In genomic region chr16:58843675-58844074, GRCh38 we compare ENCODE assay signal across 8 cellular contexts.
DNase-seq lines count a peak whose midpoint lies in the region; ATAC-seq and TF ChIP-seq lines count a peak whose summit lies in the region.

No MANE protein-coding gene starts in this region.

- peak; percentile 45 for DNase-seq in DMS114 treated with DMSO at 0.1 percent for 48 hours (lab: John Stamatoyannopoulos, UW; ENCODE audit: unreplicated experiment)
- DNase-seq in HFFc6: peak; percentile 46
- DNase-seq in RKO (ENCODE audit: low spot score): peak; percentile 57
- DNase-seq in kidney epithelial cell (ENCODE audit: low read depth): no peak
- DNase-seq in effector memory CD4-positive, alpha-beta T cell: no peak
- no peak for DNase-seq in activated T-cell treated with anti-CD3 and anti-CD28 coated beads, Interleukin-2, amount 50 U/mL, for 4 hours
- DNase-seq in DMS153 treated with DMSO at 0.1 percent for 48 hours (lab: John Stamatoyannopoulos, UW; ENCODE audit: unreplicated experiment): no peak
- DNase-seq in D341Med (ENCODE audit: low spot score): no peak

- peak; percentile 57 for TF ChIP-seq CTCF in HFFc6 (IDR thresholded peaks at IDR 0.05)
- peak; percentile 24 for TF ChIP-seq CTCF in kidney epithelial cell (IDR thresholded peaks at IDR 0.05; ENCODE audit: insufficient read depth, low read length, poor library complexity, severe bottlenecking)

- no peaks in the 10 kb centered on the region for H3K9me3 ChIP-seq in effector memory CD4-positive, alpha-beta T cell (ENCODE audit: control insufficient read depth, low read length)

- H3K9me3 Mint-ChIP-seq in HFFc6: no peaks in the 10 kb centered on the region
- H3K9me3 Mint-ChIP-seq in activated T-cell treated with anti-CD3 and anti-CD28 coated beads, Interleukin-2, amount 50 U/mL, for 4 hours: no peaks in the 10 kb centered on the region

- no peaks in the 10 kb centered on the region for H3K36me3 ChIP-seq in kidney epithelial cell (ENCODE audit: control insufficient read depth, insufficient read depth, low read length)
- no peaks in the 10 kb centered on the region for H3K36me3 ChIP-seq in effector memory CD4-positive, alpha-beta T cell (ENCODE audit: control insufficient read depth, insufficient read depth, low read length)

- no peaks in the 10 kb centered on the region for H3K4me1 ChIP-seq in effector memory CD4-positive, alpha-beta T cell (ENCODE audit: control insufficient read depth, insufficient read depth, low read length, poor library complexity, severe bottlenecking)

- H3K27me3 Mint-ChIP-seq in HFFc6 (ENCODE audit: insufficient read depth): no peaks in the 10 kb centered on the region
- no peaks in the 10 kb centered on the region for H3K27me3 Mint-ChIP-seq in activated T-cell treated with anti-CD3 and anti-CD28 coated beads, Interleukin-2, amount 50 U/mL, for 4 hours (ENCODE audit: low read depth)

- H3K4me1 Mint-ChIP-seq in HFFc6 (ENCODE audit: low read depth): peaks cover 10% of the 10 kb centered on the region; the same call in 1 of the 2 replicates
- H3K4me1 Mint-ChIP-seq in activated T-cell treated with anti-CD3 and anti-CD28 coated beads, Interleukin-2, amount 50 U/mL, for 4 hours (ENCODE audit: low read depth): no peaks in the 10 kb centered on the region

- H3K27me3 ChIP-seq in kidney epithelial cell (ENCODE audit: control insufficient read depth, insufficient read depth, low read length): no peaks in the 10 kb centered on the region
- no peaks in the 10 kb centered on the region for H3K27me3 ChIP-seq in effector memory CD4-positive, alpha-beta T cell (replicated peaks; ENCODE audit: control insufficient read depth, insufficient read depth, low read length, poor library complexity, severe bottlenecking)

- no peak overlapping the region for H3K27ac ChIP-seq in effector memory CD4-positive, alpha-beta T cell (ENCODE audit: insufficient read depth, low read length, poor library complexity, severe bottlenecking)

- H3K4me3 ChIP-seq in kidney epithelial cell (ENCODE audit: low read depth, low read length): no peak overlapping the region
- H3K4me3 ChIP-seq in effector memory CD4-positive, alpha-beta T cell (ENCODE audit: insufficient read depth, low read depth, low read length, poor library complexity, severe bottlenecking): no peak overlapping the region

- H3K27ac Mint-ChIP-seq in HFFc6: no peak overlapping the region

- H3K36me3 Mint-ChIP-seq in HFFc6 (ENCODE audit: low read depth): no peaks in the 10 kb centered on the region
- no peaks in the 10 kb centered on the region for H3K36me3 Mint-ChIP-seq in activated T-cell treated with anti-CD3 and anti-CD28 coated beads, Interleukin-2, amount 50 U/mL, for 4 hours (ENCODE audit: insufficient read depth)

- ATAC-seq in activated T-cell treated with anti-CD3 and anti-CD28 coated beads, Interleukin-2, amount 50 U/mL, for 4 hours: no peak

- no peak overlapping the region for H3K4me3 Mint-ChIP-seq in HFFc6
- no peak overlapping the region for H3K4me3 Mint-ChIP-seq in activated T-cell treated with anti-CD3 and anti-CD28 coated beads, Interleukin-2, amount 50 U/mL, for 4 hours

Comparison
In these comparisons a context has a peak if more than half of its experiments do, and no peak if none do; other contexts are left out.
1. DNase-seq: peak in DMS114 treated with DMSO at 0.1 percent for 48 hours (single experiment), HFFc6 (single experiment) and RKO (single experiment); none in kidney epithelial cell (single experiment), effector memory CD4-positive, alpha-beta T cell (0 of 3), activated T-cell treated with anti-CD3 and anti-CD28 coated beads, Interleukin-2, amount 50 U/mL, for 4 hours (single experiment), DMS153 treated with DMSO at 0.1 percent for 48 hours (single experiment) and D341Med (single experiment).